Comparison of ENCODE assay signal across 8 cellular contexts in the genomic region with DNA sequence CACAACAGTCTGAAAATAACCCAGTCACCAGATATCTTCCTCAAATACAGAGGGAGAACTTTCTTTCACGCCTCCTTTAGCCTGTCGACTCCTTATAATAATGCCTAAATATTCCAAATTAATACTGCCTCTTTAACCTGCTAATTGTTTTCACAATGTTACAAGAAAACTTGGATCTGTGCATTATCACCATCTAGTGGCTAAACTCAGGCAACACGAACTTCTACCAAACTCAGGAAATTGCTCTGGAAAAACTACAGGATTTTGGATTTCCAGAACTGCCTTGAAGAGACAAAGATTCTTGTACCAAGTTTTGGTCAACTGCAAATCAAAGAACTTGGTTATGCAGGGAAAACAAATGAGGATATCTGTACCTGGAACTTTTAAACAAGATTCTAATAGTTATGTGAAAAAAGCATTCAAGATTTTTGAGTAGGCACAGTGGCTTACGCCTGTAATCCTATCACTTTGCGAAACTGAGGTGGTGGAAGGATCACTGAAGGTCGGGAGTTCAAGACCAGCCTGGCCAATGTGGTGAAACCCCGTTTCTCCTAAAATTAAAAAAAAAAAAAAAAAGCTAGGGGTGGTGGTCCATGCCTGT. TPM values are rescaled to one million over a fixed set of nuclear protein-coding genes. Genes with fewer than 3 reads are reported as not detected.
DNase-seq lines count a peak whose midpoint lies in the region; ATAC-seq, FAIRE-seq and TF ChIP-seq lines count a peak whose summit lies in the region.
"Had no signal": no experiment of that assay in that cellular context is flagged by ENCODE, and none has a peak within 500 bp of the region (broad histone marks: within the 10 kb centered on the region; RNA-seq: fewer than 3 reads in every experiment).

No MANE protein-coding gene starts in this region.

- no peak overlapping the region for H3K27ac ChIP-seq in KMS-11
- H3K27ac ChIP-seq in astrocyte (ENCODE audit: low read depth, low read length): no peak overlapping the region
- peak overlapping the region in 1 of 2 donors; percentile 46 for H3K27ac ChIP-seq in left lung

- no peak overlapping the region for H3K4me3 Mint-ChIP-seq in astrocyte (ENCODE audit: unreplicated experiment)

- ATAC-seq in left lung: peak; percentile 83
- ATAC-seq in HG02610 (IDR thresholded peaks at IDR 0.05; ENCODE audit: unreplicated experiment): no peak
- ATAC-seq in GM18870 (IDR thresholded peaks at IDR 0.05; ENCODE audit: unreplicated experiment): no peak
- no peak for ATAC-seq in HG03432 (IDR thresholded peaks at IDR 0.05; ENCODE audit: unreplicated experiment)

- peaks cover 16% of the 10 kb centered on the region for H3K4me1 ChIP-seq in KMS-11 (ENCODE audit: low read depth, poor library complexity, severe bottlenecking)
- no peaks in the 10 kb centered on the region for H3K4me1 ChIP-seq in astrocyte (ENCODE audit: insufficient read depth, low read length)
- peaks cover 0 to 31% of the 10 kb centered on the region in 2 donors for H3K4me1 ChIP-seq in left lung

- H3K27me3 Mint-ChIP-seq in astrocyte (ENCODE audit: low read depth, unreplicated experiment): no peaks in the 10 kb centered on the region

- H3K27me3 ChIP-seq in KMS-11 (ENCODE audit: insufficient read depth, low read depth) (no peaks in the 10 kb centered on the region), astrocyte (ENCODE audit: insufficient read depth, low read length) (no peaks in the 10 kb centered on the region), left lung (no peaks in the 10 kb centered on the region)

- H3K9me3 ChIP-seq in astrocyte (ENCODE audit: insufficient read depth, low read depth, low read length): no peaks in the 10 kb centered on the region
- H3K9me3 ChIP-seq in left lung: no peaks in the 10 kb centered on the region

- H3K36me3 ChIP-seq in KMS-11 (ENCODE audit: insufficient read depth) (no peaks in the 10 kb centered on the region), astrocyte (ENCODE audit: insufficient read depth, low read length) (peaks cover 32% of the 10 kb centered on the region), left lung (peaks cover 0 to 50% of the 10 kb centered on the region in 2 donors)

- no peak overlapping the region for H3K27ac Mint-ChIP-seq in astrocyte (ENCODE audit: unreplicated experiment)

- intact Hi-C loops in left lung (cut with DNase I): no loop called here

- H3K4me3 ChIP-seq in KMS-11 (IDR thresholded peaks at IDR 0.05; ENCODE audit: insufficient read depth, low read depth, low read length) (no peak overlapping the region), astrocyte (ENCODE audit: insufficient read depth, low read depth, low read length) (no peak overlapping the region), left lung (no peak overlapping the region)

- peak; percentile 69 for FAIRE-seq in astrocyte (lab: Jason Lieb, UNC)

- no peaks in the 10 kb centered on the region for H3K4me1 Mint-ChIP-seq in astrocyte (ENCODE audit: low read depth, unreplicated experiment)

- H2AFZ ChIP-seq in KMS-11 (ENCODE audit: low read depth): no peak overlapping the region
- H2AFZ ChIP-seq in astrocyte (ENCODE audit: low read depth, low read length): no peak overlapping the region

- DNase-seq in ELR (ENCODE audit: low read depth) (peak; percentile 59), astrocyte (ENCODE audit: low read depth) (no peak), left lung (no peak)

- H4K20me1 ChIP-seq in KMS-11 (ENCODE audit: insufficient read depth) (no peaks in the 10 kb centered on the region), astrocyte (ENCODE audit: insufficient read depth, low read length) (peaks cover 43% of the 10 kb centered on the region)

- no peaks in the 10 kb centered on the region for H3K9me3 Mint-ChIP-seq in astrocyte (ENCODE audit: unreplicated experiment)

- H3K36me3 Mint-ChIP-seq in astrocyte (ENCODE audit: low read depth, unreplicated experiment): peaks cover 6% of the 10 kb centered on the region

- H3K4me2 ChIP-seq in KMS-11 (no peak overlapping the region), astrocyte (ENCODE audit: low read length) (no peak overlapping the region)

- no peak overlapping the region for H3K9ac ChIP-seq in KMS-11
- H3K9ac ChIP-seq in astrocyte (ENCODE audit: low read length): no peak overlapping the region

- H3K79me2 ChIP-seq in KMS-11 (ENCODE audit: insufficient read depth, low read depth) (no peaks in the 10 kb centered on the region), astrocyte (ENCODE audit: insufficient read depth, low read length) (peaks cover 15% of the 10 kb centered on the region)

- TF ChIP-seq CTCF in KMS-11 (conservative IDR thresholded peaks at IDR 0.05; ENCODE audit: low read depth, low read length) (peak; percentile 58), astrocyte (IDR thresholded peaks at IDR 0.05; ENCODE audit: insufficient read depth, low read depth, low read length) (peak; percentile 85), left lung (IDR thresholded peaks at IDR 0.05) (peak in 1 of 2 donors; percentile 40)

RNA-seq across cellular contexts. Expression of a gene that starts 10.8 kb away (rescaled TPM):
- total RNA-seq in astrocyte: 32.9 and 35.8 TPM in 2 replicates
- total RNA-seq in left lung: 10 to 100 TPM; 34.7 to 43.4 TPM

RNA-seq across cellular contexts. Expression of a gene that starts 24.3 kb away (rescaled TPM):
- total RNA-seq in astrocyte (36.0 and 37.2 TPM in 2 replicates), left lung (10 to 100 TPM; 38.8 to 46.1 TPM)

RNA-seq across cellular contexts. Expression of a gene that starts 54.4 kb away (rescaled TPM):
- total RNA-seq in astrocyte (not detected in 2 replicates), left lung (1 to 10 TPM in 1 of 2 donors, not detected in 1; 1.6 TPM)
- total RNA-seq: T-helper 1 cell treated with Interleukin-12 subunit alpha and Interleukin-12 subunit beta and Interleukin-4 antibody, amounts not matched to agents 30 ng/mL and 1 ng/mL, for 36 hours had no signal
